In the genomic region with DNA sequence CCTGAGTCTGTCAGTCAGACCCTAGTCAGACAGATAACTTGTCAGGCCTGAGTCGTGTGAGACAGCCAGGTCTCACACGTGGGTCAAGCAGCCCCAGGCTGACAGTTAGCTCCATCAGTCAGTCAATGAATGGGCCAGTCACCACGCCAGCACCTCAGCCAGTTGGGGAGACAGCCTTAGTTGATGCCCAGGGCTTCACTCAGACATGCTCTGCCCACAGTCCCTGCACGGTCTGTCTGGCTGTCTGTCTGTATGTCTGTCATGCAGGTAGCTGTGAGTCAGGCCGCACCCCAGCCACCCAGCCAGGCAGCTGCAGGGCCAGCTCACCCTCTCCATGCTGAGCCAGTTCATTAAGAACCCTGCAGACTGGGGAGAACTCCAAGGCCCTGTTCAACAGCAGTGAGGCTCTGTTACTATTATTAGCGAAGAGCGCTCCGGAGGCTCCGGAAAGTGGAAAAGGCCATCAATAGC, we compare ENCODE assay signal across 1 cellular context.
TF ChIP-seq lines count a peak whose summit lies in the region.

No MANE protein-coding gene starts in this region.

TF ChIP-seq in HepG2, 621 proteins besides CTCF, POLR2A, EP300 and RAD21 (continued from another document):
- no peak for TF ChIP-seq PLRG1 (conservative IDR thresholded peaks at IDR 0.05)
- TF ChIP-seq ZNF572 (CRISPR knock-in tag; IDR thresholded peaks at IDR 0.05) = no peak
- TF ChIP-seq SKI (IDR thresholded peaks at IDR 0.05; ENCODE audit: partially characterized antibody) = no peak
